ENCODE assay signal across 15 cellular contexts in genomic region chr2:232439758-232440135, GRCh38. TPM values are rescaled to one million over a fixed set of nuclear protein-coding genes. Genes with fewer than 3 reads are reported as not detected.
DNase-seq lines count a peak whose midpoint lies in the region; FAIRE-seq and TF ChIP-seq lines count a peak whose summit lies in the region.
"Had no signal": no experiment of that assay in that cellular context is flagged by ENCODE, and none has a peak within 500 bp of the region (broad histone marks: within the 10 kb centered on the region; RNA-seq: fewer than 3 reads in every experiment).

No MANE protein-coding gene starts in this region.

- no peak overlapping the region for H3K4me2 ChIP-seq in KMS-11

- peaks cover 4% of the 10 kb centered on the region for H3K27me3 Mint-ChIP-seq in osteocyte (ENCODE audit: unreplicated experiment)
- H3K27me3 Mint-ChIP-seq: activated CD4-positive, alpha-beta T cell treated with anti-CD3 and anti-CD28 coated beads, Interleukin-2, amount 10 ng/mL, durations not matched to agents 7 days and 5 days had no signal

- peaks cover 6% of the 10 kb centered on the region for H3K4me1 Mint-ChIP-seq in osteocyte (ENCODE audit: unreplicated experiment)
- H3K4me1 Mint-ChIP-seq: activated CD4-positive, alpha-beta T cell treated with anti-CD3 and anti-CD28 coated beads, Interleukin-2, amount 10 ng/mL, durations not matched to agents 7 days and 5 days had no signal

- H4K20me1 ChIP-seq in KMS-11 (ENCODE audit: insufficient read depth) = no peaks in the 10 kb centered on the region

- H3K4me1 ChIP-seq in KMS-11 (ENCODE audit: low read depth, poor library complexity, severe bottlenecking) = no peaks in the 10 kb centered on the region
- H3K4me1 ChIP-seq: tibial nerve had no signal

- H3K27me3 ChIP-seq in KMS-11 (ENCODE audit: insufficient read depth, low read depth) = no peaks in the 10 kb centered on the region
- H3K27me3 ChIP-seq: tibial nerve had no signal

- H3K9me3 Mint-ChIP-seq in osteocyte (ENCODE audit: unreplicated experiment) = no peaks in the 10 kb centered on the region
- H3K9me3 Mint-ChIP-seq: activated CD4-positive, alpha-beta T cell treated with anti-CD3 and anti-CD28 coated beads, Interleukin-2, amount 10 ng/mL, durations not matched to agents 7 days and 5 days; activated naive CD4-positive, alpha-beta T cell treated with anti-CD3 and anti-CD28 coated beads for 36 hours had no signal

- H3K27ac Mint-ChIP-seq in osteocyte (ENCODE audit: unreplicated experiment) = no peak overlapping the region
- H3K27ac Mint-ChIP-seq: activated CD4-positive, alpha-beta T cell treated with anti-CD3 and anti-CD28 coated beads, Interleukin-2, amount 10 ng/mL, durations not matched to agents 7 days and 5 days; activated naive CD4-positive, alpha-beta T cell treated with anti-CD3 and anti-CD28 coated beads for 36 hours had no signal

- TF ChIP-seq CTCF in KMS-11 (conservative IDR thresholded peaks at IDR 0.05; ENCODE audit: low read depth, low read length) = peak; percentile 45
- peak; percentile 31 for TF ChIP-seq CTCF in epithelial cell of esophagus (IDR thresholded peaks at IDR 0.05; ENCODE audit: insufficient read depth, low read depth, low read length, missing control alignments)
- TF ChIP-seq CTCF in osteocyte (IDR thresholded peaks at IDR 0.05) = peak; percentile 51

- H3K27ac ChIP-seq in KMS-11 (no peak overlapping the region), caudate nucleus (ENCODE audit: low read depth, low read length) (no peak overlapping the region)
- H3K27ac ChIP-seq: skin epidermis, tibial nerve had no signal

- no peaks in the 10 kb centered on the region for H3K36me3 ChIP-seq in KMS-11 (ENCODE audit: insufficient read depth)
- H3K36me3 ChIP-seq: tibial nerve had no signal

- H3K79me2 ChIP-seq in KMS-11 (ENCODE audit: insufficient read depth, low read depth) = no peaks in the 10 kb centered on the region

- H3K36me3 Mint-ChIP-seq in osteocyte (ENCODE audit: unreplicated experiment) = no peaks in the 10 kb centered on the region

- H3K4me3 Mint-ChIP-seq in osteocyte (ENCODE audit: unreplicated experiment) = no peak overlapping the region
- H3K4me3 Mint-ChIP-seq: activated CD4-positive, alpha-beta T cell treated with anti-CD3 and anti-CD28 coated beads, Interleukin-2, amount 10 ng/mL, durations not matched to agents 7 days and 5 days; activated naive CD4-positive, alpha-beta T cell treated with anti-CD3 and anti-CD28 coated beads for 36 hours had no signal

- H3K9ac ChIP-seq in KMS-11 = no peak overlapping the region

- H3K4me3 ChIP-seq in KMS-11 (IDR thresholded peaks at IDR 0.05; ENCODE audit: insufficient read depth, low read depth, low read length) (no peak overlapping the region), epithelial cell of esophagus (ENCODE audit: low read length) (no peak overlapping the region)
- H3K4me3 ChIP-seq: skin epidermis, tibial nerve had no signal

- H2AFZ ChIP-seq in KMS-11 (ENCODE audit: low read depth) = peak overlapping the region; percentile 44; the same call in 1 of the 2 replicates

- peak; percentile 9 for DNase-seq in DMS53 (lab: John Stamatoyannopoulos, UW)
- no peak for DNase-seq in DMS53 treated with DMSO at 0.1 percent for 48 hours (lab: John Stamatoyannopoulos, UW; ENCODE audit: unreplicated experiment)
- DNase-seq in epithelial cell of esophagus (ENCODE audit: low read depth) = no peak
- no peak for DNase-seq in osteocyte (ENCODE audit: extremely low spot score, unreplicated experiment)
- no peak for DNase-seq in effector CD8-positive, alpha-beta T cell (lab: John Stamatoyannopoulos, UW)
- no peak for DNase-seq in GM19239 (ENCODE audit: insufficient read length, low spot score)
- DNase-seq in caudate nucleus (lab: John Stamatoyannopoulos, UW) = no peak

- no peak for FAIRE-seq in GM19239 (lab: Jason Lieb, UNC)

RNA-seq across cellular contexts. Expression of gene ALPI, which starts 16.2 kb away (rescaled TPM):
- not detected in 2 replicates for total RNA-seq in osteocyte
- total RNA-seq: A172; activated CD4-positive, alpha-beta T cell treated with anti-CD3 and anti-CD28 coated beads, Interleukin-2, amount 10 ng/mL, durations not matched to agents 7 days and 5 days; activated naive CD4-positive, alpha-beta T cell treated with anti-CD3 and anti-CD28 coated beads for 36 hours; LHCN-M2; T-helper 1 cell treated with Interleukin-12 subunit alpha and Interleukin-12 subunit beta and Interleukin-4 antibody, amounts not matched to agents 30 ng/mL and 1 ng/mL, for 36 hours; tibial nerve had no signal

RNA-seq across cellular contexts. Expression of gene ALPG, which starts 33.1 kb away (rescaled TPM):
- total RNA-seq in osteocyte = not detected in 2 replicates
- total RNA-seq: A172; activated CD4-positive, alpha-beta T cell treated with anti-CD3 and anti-CD28 coated beads, Interleukin-2, amount 10 ng/mL, durations not matched to agents 7 days and 5 days; activated naive CD4-positive, alpha-beta T cell treated with anti-CD3 and anti-CD28 coated beads for 36 hours; LHCN-M2; T-helper 1 cell treated with Interleukin-12 subunit alpha and Interleukin-12 subunit beta and Interleukin-4 antibody, amounts not matched to agents 30 ng/mL and 1 ng/mL, for 36 hours; tibial nerve had no signal

RNA-seq across cellular contexts. Expression of gene ECEL1, which starts 47.9 kb away (rescaled TPM):
- total RNA-seq in osteocyte = 0.13 and 0.60 TPM in 2 replicates
- total RNA-seq: A172; activated CD4-positive, alpha-beta T cell treated with anti-CD3 and anti-CD28 coated beads, Interleukin-2, amount 10 ng/mL, durations not matched to agents 7 days and 5 days; LHCN-M2; T-helper 1 cell treated with Interleukin-12 subunit alpha and Interleukin-12 subunit beta and Interleukin-4 antibody, amounts not matched to agents 30 ng/mL and 1 ng/mL, for 36 hours had no signal
